14 cellular contexts compared by ENCODE assay signal in the genomic region with DNA sequence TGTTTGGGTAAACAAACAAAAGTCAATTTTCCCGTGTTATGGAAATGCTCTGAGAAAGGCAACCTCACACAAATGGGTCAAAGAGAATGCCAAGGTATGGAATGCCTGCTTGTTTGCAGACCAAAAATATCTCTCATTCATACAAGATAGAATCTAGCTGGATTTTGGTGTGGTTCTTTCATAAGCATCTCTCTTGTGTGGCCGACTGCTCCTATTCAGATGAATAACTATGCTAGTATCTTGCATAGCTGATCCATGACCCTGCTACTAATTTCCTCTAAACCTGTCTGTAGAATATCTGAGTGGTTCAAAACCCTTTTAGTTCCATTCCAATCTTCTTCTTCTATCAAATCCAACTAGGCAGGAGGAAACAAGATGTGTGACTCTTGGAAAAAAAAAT. TPM values are rescaled to one million over a fixed set of nuclear protein-coding genes. Genes with fewer than 3 reads are reported as not detected.
DNase-seq lines count a peak whose midpoint lies in the region; ATAC-seq and TF ChIP-seq lines count a peak whose summit lies in the region.
"Had no signal": no experiment of that assay in that cellular context is flagged by ENCODE, and none has a peak within 500 bp of the region (broad histone marks: within the 10 kb centered on the region; RNA-seq: fewer than 3 reads in every experiment).

No MANE protein-coding gene starts in this region.

- no peaks in the 10 kb centered on the region for H3K36me3 Mint-ChIP-seq in MCF 10A (ENCODE audit: insufficient read depth, unreplicated experiment)

- H4K8ac ChIP-seq in mesendoderm (ENCODE audit: low read depth, low read length), result no peak overlapping the region

- H3K4me1 Mint-ChIP-seq in MCF 10A (ENCODE audit: insufficient read depth, unreplicated experiment), result no peaks in the 10 kb centered on the region

- BruUV-seq in MCF 10A (replicated peaks; lab: Mats Ljungman, UMichigan), result no TSS peak

- no peak overlapping the region for H3K27ac Mint-ChIP-seq in MCF 10A (ENCODE audit: low read depth, unreplicated experiment)
- H3K27ac Mint-ChIP-seq: activated T-cell treated with anti-CD3 and anti-CD28 coated beads, Interleukin-2, amount 50 U/mL, for 24 hours; T-helper 2 cell treated with Interferon-gamma antibody and Interleukin-4, amounts not matched to agents 5 μg/mL and 100 μg/mL, for 36 hours had no signal

- H3K36me3 ChIP-seq in breast epithelium (no peaks in the 10 kb centered on the region), mesendoderm (ENCODE audit: control insufficient read depth, insufficient read depth, low read length) (no peaks in the 10 kb centered on the region), tibial artery (no peaks in the 10 kb centered on the region), upper lobe of right lung (no peaks in the 10 kb centered on the region)

- H3K4me2 ChIP-seq in mesendoderm (ENCODE audit: low read length), result no peak overlapping the region

- intact Hi-C loops in breast epithelium (cut with DNase I; ENCODE audit: low total_unique reads), result no loop called here
- intact Hi-C loops in MCF 10A (cut with micrococcal nuclease), result no loop called here
- intact Hi-C loops in tibial artery (cut with DNase I; ENCODE audit: low total_unique reads), result no loop called here
- intact Hi-C loops in upper lobe of right lung (cut with DNase I), result no loop called here

- in situ Hi-C loops in astrocyte of the spinal cord (cut with HindIII; ENCODE audit: low sequenced_read_pairs), result no loop called here

- H3K4me3 Mint-ChIP-seq in MCF 10A (ENCODE audit: unreplicated experiment), result no peak overlapping the region
- H3K4me3 Mint-ChIP-seq: activated T-cell treated with anti-CD3 and anti-CD28 coated beads, Interleukin-2, amount 50 U/mL, for 24 hours; T-helper 2 cell treated with Interferon-gamma antibody and Interleukin-4, amounts not matched to agents 5 μg/mL and 100 μg/mL, for 36 hours had no signal

- no peak for TF ChIP-seq POLR2A in breast epithelium (IDR thresholded peaks at IDR 0.05)

- no peak overlapping the region for H3K56ac ChIP-seq in mesendoderm (ENCODE audit: low read length)

- no peak overlapping the region for H2BK120ac ChIP-seq in mesendoderm (ENCODE audit: low read depth, low read length)

- POLR2A ChIA-PET in MCF 10A (lab: Yijun Ruan, JAX), result interaction anchor here (0.5 to 3.4 kb wide), 4 partner anchors 11 to 89 kb away, joined by 3 to 29 read pairs (median 8); partner anchors contain the start of gene SORBS2

- no peak overlapping the region for H2AK5ac ChIP-seq in mesendoderm (ENCODE audit: low read length)

- H4K5ac ChIP-seq in mesendoderm (ENCODE audit: low read length), result no peak overlapping the region

- H3K9ac ChIP-seq in mesendoderm (ENCODE audit: low read length), result no peak overlapping the region

- H3K27me3 ChIP-seq in breast epithelium (no peaks in the 10 kb centered on the region), mesendoderm (ENCODE audit: insufficient read depth, low read length, poor library complexity) (no peaks in the 10 kb centered on the region), tibial artery (no peaks in the 10 kb centered on the region), upper lobe of right lung (no peaks in the 10 kb centered on the region)

- H3K79me2 ChIP-seq in mesendoderm (ENCODE audit: control insufficient read depth, insufficient read depth, low read length), result no peaks in the 10 kb centered on the region

- no peak overlapping the region for H2BK5ac ChIP-seq in mesendoderm (ENCODE audit: low read length)

- peak overlapping the region; percentile 65 to 76 for H3K27ac ChIP-seq in breast epithelium
- peak overlapping the region; percentile 74 for H3K27ac ChIP-seq in mesendoderm (ENCODE audit: low read depth, low read length)
- peak overlapping the region; percentile 75 to 83 for H3K27ac ChIP-seq in tibial artery
- H3K27ac ChIP-seq in upper lobe of right lung, result no peak overlapping the region
- H3K27ac ChIP-seq: 22Rv1, HL-60 had no signal

- no peak for DNase-seq in breast epithelium (ENCODE audit: low spot score in 2 of 2)
- no peak for DNase-seq in MCF 10A (ENCODE audit: unreplicated experiment)
- DNase-seq in astrocyte of the spinal cord (ENCODE audit: low read depth, low spot score), result peak; percentile 37
- DNase-seq in mesendoderm, result no peak
- no peak for DNase-seq in tibial artery
- no peak for DNase-seq in activated gamma-delta T cell treated with Interleukin-2 at 50 U/mL for 16 hours
- no peak for DNase-seq in NCI-H1105 treated with DMSO at 0.1 percent for 48 hours (lab: John Stamatoyannopoulos, UW)
- DNase-seq in upper lobe of right lung, result no peak
- DNase-seq: activated CD4-positive, alpha-beta T cell treated with anti-CD3 and anti-CD28 coated beads for 48 hours; activated T-cell treated with anti-CD3 and anti-CD28 coated beads, Interleukin-2, amount 50 U/mL, for 24 hours; NCI-H1930 had no signal

- H3K18ac ChIP-seq in mesendoderm (ENCODE audit: low read length), result peak overlapping the region; percentile 77

- H3K4me1 ChIP-seq in breast epithelium (no peaks in the 10 kb centered on the region), mesendoderm (ENCODE audit: control insufficient read depth, low read depth, low read length) (peaks cover 11% of the 10 kb centered on the region), tibial artery (peaks cover 0 to 54% (median 21%) of the 10 kb centered on the region in 4 donors), upper lobe of right lung (peaks cover 10% of the 10 kb centered on the region)

- no peaks in the 10 kb centered on the region for H3K9me3 Mint-ChIP-seq in MCF 10A (ENCODE audit: unreplicated experiment)
- H3K9me3 Mint-ChIP-seq: T-helper 2 cell treated with Interferon-gamma antibody and Interleukin-4, amounts not matched to agents 5 μg/mL and 100 μg/mL, for 36 hours had no signal

- no peaks in the 10 kb centered on the region for H3K9me3 ChIP-seq in breast epithelium
- no peaks in the 10 kb centered on the region for H3K9me3 ChIP-seq in tibial artery
- H3K9me3 ChIP-seq in upper lobe of right lung, result no peaks in the 10 kb centered on the region

- H3K4me3 ChIP-seq in breast epithelium (no peak overlapping the region), astrocyte of the spinal cord (ENCODE audit: low read depth, low read length) (no peak overlapping the region), mesendoderm (ENCODE audit: low read length) (no peak overlapping the region), tibial artery (no peak overlapping the region), upper lobe of right lung (no peak overlapping the region)

- peak overlapping the region; percentile 26 for H3K4ac ChIP-seq in mesendoderm (ENCODE audit: low read depth, low read length)

- no peak for ATAC-seq in upper lobe of right lung

- H3K23ac ChIP-seq in mesendoderm (ENCODE audit: low read length), result no peak overlapping the region

- H3K79me1 ChIP-seq in mesendoderm (ENCODE audit: low read length), result no peaks in the 10 kb centered on the region

- TF ChIP-seq CTCF in breast epithelium (IDR thresholded peaks at IDR 0.05), result no peak
- no peak for TF ChIP-seq CTCF in MCF 10A (IDR thresholded peaks at IDR 0.05; ENCODE audit: unreplicated experiment)
- no peak for TF ChIP-seq CTCF in astrocyte of the spinal cord (IDR thresholded peaks at IDR 0.05; ENCODE audit: low read depth, low read length)
- no peak for TF ChIP-seq CTCF in tibial artery (IDR thresholded peaks at IDR 0.05)
- no peak for TF ChIP-seq CTCF in upper lobe of right lung (IDR thresholded peaks at IDR 0.05)

- H2BK15ac ChIP-seq in mesendoderm (replicated peaks; ENCODE audit: low read depth), result peak overlapping the region; percentile 0

- CTCF ChIA-PET in MCF 10A (lab: Yijun Ruan, JAX), result no interaction called here

- no CpG with 5 or more reads among the region's 2 CpGs for WGBS in mesendoderm (ENCODE audit: extremely low coverage, insufficient coverage, low lambda C conversion rate)

- H3K27me3 Mint-ChIP-seq in MCF 10A (ENCODE audit: insufficient read depth, unreplicated experiment), result no peaks in the 10 kb centered on the region
- H3K27me3 Mint-ChIP-seq: activated T-cell treated with anti-CD3 and anti-CD28 coated beads, Interleukin-2, amount 50 U/mL, for 24 hours had no signal

RNA-seq across cellular contexts. Expression of gene SORBS2, which starts 28.2 kb away (rescaled TPM):
- total RNA-seq in breast epithelium (100 to 1,000 TPM in 2 of 3 donors, 10 to 100 TPM in 1; 21.8 to 132 (median 105) TPM), MCF 10A (2022) (19.3 and 29.1 TPM in 2 replicates), upper lobe of right lung (44.9 TPM)
- 0.67 TPM for polyA plus RNA-seq in mesendoderm (2013, experiment 1 of 2)
- polyA plus RNA-seq in mesendoderm (2013, experiment 2 of 2), result 0.76 TPM
